ENCODE assay signal across 1 cellular context in the genomic region with DNA sequence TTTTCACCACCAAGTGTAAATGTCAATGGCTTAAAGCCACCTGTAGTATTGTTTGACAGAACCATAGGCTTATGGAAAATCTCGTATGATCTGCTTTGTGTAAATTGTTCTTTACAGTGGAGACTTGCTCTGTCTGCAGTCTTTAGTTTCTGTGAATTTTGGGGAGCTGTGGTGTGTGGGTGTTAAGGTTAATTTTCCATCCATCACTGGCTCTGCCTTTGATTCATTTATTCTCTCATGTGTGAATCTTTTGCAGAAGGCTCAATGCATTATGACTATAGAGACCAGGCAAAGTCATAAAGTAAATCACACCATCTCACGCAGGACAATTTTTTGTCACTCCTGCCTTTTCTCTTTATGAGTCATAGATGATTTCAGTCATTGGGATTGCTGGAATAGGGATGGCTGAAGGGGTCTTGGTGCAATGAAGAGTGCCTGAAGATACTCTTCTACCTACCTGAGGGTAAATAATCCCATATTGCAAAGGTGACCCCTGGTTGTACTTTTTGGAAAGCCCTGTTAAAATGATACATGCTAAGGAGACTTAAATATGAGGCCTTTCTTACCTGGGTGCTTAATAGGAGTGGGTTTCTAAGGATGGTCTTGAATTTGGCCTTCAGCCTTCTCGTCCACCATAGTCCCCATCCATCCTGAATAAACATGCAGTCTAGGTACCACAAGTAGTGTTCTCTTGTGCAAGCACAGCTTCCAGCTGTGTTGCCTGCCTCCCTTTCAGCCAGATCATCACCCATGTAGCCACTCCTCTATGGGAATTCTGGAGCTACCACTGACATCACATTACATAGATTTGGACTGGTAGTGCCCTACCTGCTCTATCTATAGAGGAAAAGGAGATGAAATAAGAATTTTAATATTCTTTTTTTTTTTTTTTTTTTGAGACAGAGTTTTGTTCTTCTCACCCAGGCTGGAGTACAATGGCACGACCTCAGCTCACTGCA.
TF ChIP-seq lines count a peak whose summit lies in the region.

No MANE protein-coding gene starts in this region.

TF ChIP-seq in SK-N-SH treated with all-trans-retinoic acid at 6 μM for 48 hours, 23 proteins besides CTCF, POLR2A, EP300 and RAD21 (continued from another document):
- no peak for TF ChIP-seq ZNF565 (CRISPR knock-in tag; conservative IDR thresholded peaks at IDR 0.05; ENCODE audit: low read depth)
- TF ChIP-seq, protein P1, sequence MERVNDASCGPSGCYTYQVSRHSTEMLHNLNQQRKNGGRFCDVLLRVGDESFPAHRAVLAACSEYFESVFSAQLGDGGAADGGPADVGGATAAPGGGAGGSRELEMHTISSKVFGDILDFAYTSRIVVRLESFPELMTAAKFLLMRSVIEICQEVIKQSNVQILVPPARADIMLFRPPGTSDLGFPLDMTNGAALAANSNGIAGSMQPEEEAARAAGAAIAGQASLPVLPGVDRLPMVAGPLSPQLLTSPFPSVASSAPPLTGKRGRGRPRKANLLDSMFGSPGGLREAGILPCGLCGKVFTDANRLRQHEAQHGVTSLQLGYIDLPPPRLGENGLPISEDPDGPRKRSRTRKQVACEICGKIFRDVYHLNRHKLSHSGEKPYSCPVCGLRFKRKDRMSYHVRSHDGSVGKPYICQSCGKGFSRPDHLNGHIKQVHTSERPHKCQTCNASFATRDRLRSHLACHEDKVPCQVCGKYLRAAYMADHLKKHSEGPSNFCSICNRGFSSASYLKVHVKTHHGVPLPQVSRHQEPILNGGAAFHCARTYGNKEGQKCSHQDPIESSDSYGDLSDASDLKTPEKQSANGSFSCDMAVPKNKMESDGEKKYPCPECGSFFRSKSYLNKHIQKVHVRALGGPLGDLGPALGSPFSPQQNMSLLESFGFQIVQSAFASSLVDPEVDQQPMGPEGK (CRISPR knock-in tag; IDR thresholded peaks at IDR 0.05; ENCODE audit: borderline replicate concordance) = no peak
- TF ChIP-seq ZFP3 (CRISPR knock-in tag; IDR thresholded peaks at IDR 0.05) = no peak
